Comparison of ENCODE assay signal across 10 cellular contexts in the genomic region with DNA sequence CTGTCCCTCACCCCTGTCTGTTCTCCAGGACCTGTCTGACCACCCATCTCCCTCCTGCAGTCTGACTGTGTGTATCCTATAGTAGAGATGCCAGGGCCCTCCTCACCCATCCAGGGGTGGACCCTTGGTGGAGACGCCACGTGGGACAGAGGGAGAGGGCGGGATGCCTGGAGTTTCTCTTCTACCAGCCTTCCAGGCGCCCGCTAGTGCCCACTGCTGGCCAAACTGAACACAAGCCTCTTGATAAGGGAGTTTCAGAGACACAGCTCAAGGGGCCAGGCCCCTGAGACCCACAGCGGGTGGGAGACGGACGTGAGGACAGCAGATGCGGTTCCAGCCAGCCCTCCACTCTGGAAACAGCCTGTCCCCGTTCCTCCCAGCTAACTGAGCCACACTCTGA.
A peak's percentile ranks its signal among the peaks of the same experiment; 100 is the strongest.
DNase-seq lines count a peak whose midpoint lies in the region; ATAC-seq and TF ChIP-seq lines count a peak whose summit lies in the region.
"Had no signal": no experiment of that assay in that cellular context is flagged by ENCODE, and none has a peak within 500 bp of the region (broad histone marks: within the 10 kb centered on the region; RNA-seq: fewer than 3 reads in every experiment).

No MANE protein-coding gene starts in this region.

- no peaks in the 10 kb centered on the region for H3K9me3 ChIP-seq in MM.1S (replicated peaks; ENCODE audit: insufficient read depth, low read length)
- H3K9me3 ChIP-seq in effector memory CD4-positive, alpha-beta T cell (ENCODE audit: control insufficient read depth, low read length), result no peaks in the 10 kb centered on the region

- no peaks in the 10 kb centered on the region for H4K20me1 ChIP-seq in MM.1S (ENCODE audit: insufficient read depth, low read length)

- DNase-seq in DMS 273 (lab: John Stamatoyannopoulos, UW; ENCODE audit: unreplicated experiment), result peak; percentile 51
- peak; percentile 75 for DNase-seq in HuH-7 (ENCODE audit: low spot score)
- no peak for DNase-seq in brain microvascular endothelial cell
- DNase-seq in mesendoderm, result peak; percentile 85
- DNase-seq in MM.1S, result no peak
- DNase-seq in cerebellar cortex (ENCODE audit: low spot score), result no peak
- DNase-seq in effector memory CD4-positive, alpha-beta T cell, result no peak
- DNase-seq: T-helper 17 cell had no signal

- H4K8ac ChIP-seq in mesendoderm (ENCODE audit: low read depth, low read length), result no peak overlapping the region

- H3K79me2 ChIP-seq in mesendoderm (ENCODE audit: control insufficient read depth, insufficient read depth, low read length) (no peaks in the 10 kb centered on the region), MM.1S (ENCODE audit: low read length) (no peaks in the 10 kb centered on the region)

- H3K36me3 ChIP-seq in brain microvascular endothelial cell (replicated peaks) (no peaks in the 10 kb centered on the region), mesendoderm (ENCODE audit: control insufficient read depth, insufficient read depth, low read length) (no peaks in the 10 kb centered on the region), MM.1S (replicated peaks; ENCODE audit: insufficient read depth, low read length) (no peaks in the 10 kb centered on the region)
- H3K36me3 ChIP-seq in effector memory CD4-positive, alpha-beta T cell (ENCODE audit: control insufficient read depth, insufficient read depth, low read length), result no peaks in the 10 kb centered on the region

- H3F3A ChIP-seq in MM.1S (ENCODE audit: insufficient read depth, low read length), result no peaks in the 10 kb centered on the region

- no peak overlapping the region for H3K18ac ChIP-seq in mesendoderm (ENCODE audit: low read length)

- no peak overlapping the region for H3K4me2 ChIP-seq in mesendoderm (ENCODE audit: low read length)
- no peak overlapping the region for H3K4me2 ChIP-seq in MM.1S (ENCODE audit: low read depth, low read length)

- H2BK5ac ChIP-seq in mesendoderm (ENCODE audit: low read length), result no peak overlapping the region

- H3K4ac ChIP-seq in mesendoderm (ENCODE audit: low read depth, low read length), result no peak overlapping the region

- no peak for ATAC-seq in HG03039 (IDR thresholded peaks at IDR 0.05; ENCODE audit: unreplicated experiment)
- ATAC-seq: T-helper 17 cell had no signal

- no peak overlapping the region for H4K5ac ChIP-seq in mesendoderm (ENCODE audit: low read length)

- WGBS in mesendoderm (ENCODE audit: extremely low coverage, insufficient coverage, low lambda C conversion rate), result no CpG with 5 or more reads among the region's 10 CpGs

- no peak overlapping the region for H2AK5ac ChIP-seq in mesendoderm (ENCODE audit: low read length)

- H3K79me1 ChIP-seq in mesendoderm (ENCODE audit: low read length), result no peaks in the 10 kb centered on the region

- H3K56ac ChIP-seq in mesendoderm (ENCODE audit: low read length), result peak overlapping the region; percentile 40

- no peak overlapping the region for H2BK15ac ChIP-seq in mesendoderm (replicated peaks; ENCODE audit: low read depth)

- H3K27me3 ChIP-seq in brain microvascular endothelial cell (replicated peaks) (no peaks in the 10 kb centered on the region), mesendoderm (ENCODE audit: insufficient read depth, low read length, poor library complexity) (no peaks in the 10 kb centered on the region), MM.1S (replicated peaks; ENCODE audit: insufficient read depth, low read length) (no peaks in the 10 kb centered on the region)
- H3K27me3 ChIP-seq in effector memory CD4-positive, alpha-beta T cell (replicated peaks; ENCODE audit: control insufficient read depth, insufficient read depth, low read length, poor library complexity, severe bottlenecking), result no peaks in the 10 kb centered on the region

- H3K27ac ChIP-seq in brain microvascular endothelial cell (no peak overlapping the region), mesendoderm (ENCODE audit: low read depth, low read length) (no peak overlapping the region), MM.1S (ENCODE audit: low read length) (no peak overlapping the region)
- H3K27ac ChIP-seq in effector memory CD4-positive, alpha-beta T cell (ENCODE audit: insufficient read depth, low read length, poor library complexity, severe bottlenecking), result no peak overlapping the region
- H3K27ac ChIP-seq: coronary artery had no signal

- no peak overlapping the region for H2AFZ ChIP-seq in MM.1S (ENCODE audit: low read length)

- TF ChIP-seq CTCF in brain microvascular endothelial cell (IDR thresholded peaks at IDR 0.05; ENCODE audit: low read depth, low read length, missing control alignments) (peak; percentile 70), MM.1S (IDR thresholded peaks at IDR 0.05; ENCODE audit: low read length) (no peak)

- no peaks in the 10 kb centered on the region for H3K9me2 ChIP-seq in MM.1S (replicated peaks; ENCODE audit: insufficient read depth, low read length)

- H3K9ac ChIP-seq in mesendoderm (ENCODE audit: low read length) (no peak overlapping the region), MM.1S (ENCODE audit: low read length) (no peak overlapping the region)

- H2BK120ac ChIP-seq in mesendoderm (ENCODE audit: low read depth, low read length), result no peak overlapping the region

- H3K4me3 ChIP-seq in brain microvascular endothelial cell (ENCODE audit: low read depth, low read length) (no peak overlapping the region), mesendoderm (ENCODE audit: low read length) (no peak overlapping the region), MM.1S (ENCODE audit: low read length) (no peak overlapping the region)
- no peak overlapping the region for H3K4me3 ChIP-seq in effector memory CD4-positive, alpha-beta T cell (ENCODE audit: insufficient read depth, low read depth, low read length, poor library complexity, severe bottlenecking)
- H3K4me3 ChIP-seq: coronary artery had no signal

- no peaks in the 10 kb centered on the region for H3K4me1 ChIP-seq in mesendoderm (ENCODE audit: control insufficient read depth, low read depth, low read length)
- no peaks in the 10 kb centered on the region for H3K4me1 ChIP-seq in MM.1S (ENCODE audit: low read length)
- no peaks in the 10 kb centered on the region for H3K4me1 ChIP-seq in effector memory CD4-positive, alpha-beta T cell (ENCODE audit: control insufficient read depth, insufficient read depth, low read length, poor library complexity, severe bottlenecking)

- H3K23ac ChIP-seq in mesendoderm (ENCODE audit: low read length), result no peak overlapping the region

- in situ Hi-C loops in brain microvascular endothelial cell (cut with HindIII; ENCODE audit: low pct_ligation_motif_present, low sequenced_read_pairs), result no loop called here

Comparison
In these comparisons a context has a peak if more than half of its experiments do, and no peak if none do; other contexts are left out.
1. DNase-seq: peak in DMS 273 (single experiment), HuH-7 (single experiment) and mesendoderm (single experiment); none in brain microvascular endothelial cell (single experiment), MM.1S (single experiment), cerebellar cortex (single experiment) and effector memory CD4-positive, alpha-beta T cell (0 of 3).